Comparison of ENCODE assay signal across 18 cellular contexts in the genomic region with DNA sequence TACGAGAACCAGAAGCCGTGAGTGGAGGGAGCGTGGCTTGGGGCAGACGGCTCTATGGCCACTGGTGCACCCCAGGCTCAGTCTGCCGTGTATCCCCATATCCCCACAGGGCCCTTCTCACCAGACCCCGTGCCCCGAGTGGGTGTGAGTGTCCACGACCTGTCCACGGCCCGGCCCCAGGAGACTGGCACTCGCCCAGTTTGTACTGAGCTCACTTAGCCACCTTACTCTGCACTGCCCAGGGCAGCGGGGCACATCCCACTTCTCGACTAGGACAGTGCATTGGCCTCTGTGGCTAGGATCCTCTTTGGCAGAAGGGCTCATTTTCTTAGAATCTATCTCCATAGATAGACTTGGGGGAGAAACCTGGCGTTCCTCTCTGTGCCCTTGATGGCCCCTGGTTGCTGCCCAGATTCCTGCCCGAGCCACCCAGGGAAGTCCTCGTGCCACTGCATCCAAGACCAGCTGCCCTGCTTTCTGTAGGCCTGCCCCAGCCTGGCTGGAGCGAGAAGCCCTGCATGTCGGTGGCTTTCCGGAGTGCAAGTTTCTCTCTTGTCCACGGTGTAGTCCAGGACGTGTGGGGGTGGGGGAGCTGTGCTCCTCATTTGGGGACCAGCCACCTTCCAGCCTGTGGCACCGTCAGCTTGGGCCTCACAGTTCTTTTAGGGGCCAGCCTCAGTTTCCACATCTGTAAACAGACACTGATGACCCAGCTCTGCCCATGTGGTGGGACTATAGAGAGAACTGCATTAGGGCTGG.
"Had no signal": no experiment of that assay in that cellular context is flagged by ENCODE, and none has a peak within 500 bp of the region (broad histone marks: within the 10 kb centered on the region; RNA-seq: fewer than 3 reads in every experiment).

No MANE protein-coding gene starts in this region.

- H3K27ac Mint-ChIP-seq: activated CD8-positive, alpha-beta T cell treated with anti-CD3 and anti-CD28 coated beads for 36 hours; activated naive CD8-positive, alpha-beta T cell treated with anti-CD3 and anti-CD28 coated beads, Interleukin-2, amount 50 U/mL, for 24 hours; activated T-helper 1 cell treated with anti-CD3 and anti-CD28 coated beads, Interleukin-12 subunit alpha, Interleukin-12 subunit beta, Interleukin-2, Interleukin-4 antibody, amounts not matched to agents 30 ng/mL and 10 ng/mL and 1 ng/mL, durations not matched to agents 14 hours and 24 hours and 36 hours; nephron; stimulated activated memory B cell treated with anti-CD40 and anti-IgM and Interleukin-4, amounts not matched to agents 10 μg/mL and 1 μg/mL and 100 μg/mL, for 72 hours had no signal

- H3K9me3 Mint-ChIP-seq: activated CD8-positive, alpha-beta T cell treated with anti-CD3 and anti-CD28 coated beads for 36 hours; activated naive CD8-positive, alpha-beta T cell treated with anti-CD3 and anti-CD28 coated beads, Interleukin-2, amount 50 U/mL, for 24 hours; activated T-helper 1 cell treated with anti-CD3 and anti-CD28 coated beads, Interleukin-12 subunit alpha, Interleukin-12 subunit beta, Interleukin-2, Interleukin-4 antibody, amounts not matched to agents 30 ng/mL and 10 ng/mL and 1 ng/mL, durations not matched to agents 14 hours and 24 hours and 36 hours; nephron; stimulated activated memory B cell treated with anti-CD40 and anti-IgM and Interleukin-4, amounts not matched to agents 10 μg/mL and 1 μg/mL and 100 μg/mL, for 72 hours had no signal

- H3K4me1 Mint-ChIP-seq: activated naive CD8-positive, alpha-beta T cell treated with anti-CD3 and anti-CD28 coated beads, Interleukin-2, amount 50 U/mL, for 24 hours; stimulated activated memory B cell treated with anti-CD40 and anti-IgM and Interleukin-4, amounts not matched to agents 10 μg/mL and 1 μg/mL and 100 μg/mL, for 72 hours had no signal

- H3K27ac ChIP-seq: cardiac muscle cell, ovary, SJSA1, VCaP had no signal

- H3K36me3 ChIP-seq: cardiac muscle cell, ovary had no signal

- H3K4me3 ChIP-seq: cardiac muscle cell, ovary, SJSA1, smooth muscle cell had no signal

- DNase-seq: activated CD8-positive, alpha-beta memory T cell treated with anti-CD3 and anti-CD28 coated beads, Interleukin-2, amount 50 U/mL, for 4 hours; activated CD8-positive, alpha-beta T cell treated with anti-CD3 and anti-CD28 coated beads for 36 hours; activated naive CD4-positive, alpha-beta T cell treated with Interleukin-2 at 50 U/mL for 16 hours; activated naive CD8-positive, alpha-beta T cell treated with anti-CD3 and anti-CD28 coated beads, Interleukin-2, amount 50 U/mL, for 24 hours; glutamatergic neuron; mesendoderm; T1000; trophoblast cell had no signal

- H3K4me3 Mint-ChIP-seq: activated CD8-positive, alpha-beta T cell treated with anti-CD3 and anti-CD28 coated beads for 36 hours; activated naive CD8-positive, alpha-beta T cell treated with anti-CD3 and anti-CD28 coated beads, Interleukin-2, amount 50 U/mL, for 24 hours; activated T-helper 1 cell treated with anti-CD3 and anti-CD28 coated beads, Interleukin-12 subunit alpha, Interleukin-12 subunit beta, Interleukin-2, Interleukin-4 antibody, amounts not matched to agents 30 ng/mL and 10 ng/mL and 1 ng/mL, durations not matched to agents 14 hours and 24 hours and 36 hours; nephron; stimulated activated memory B cell treated with anti-CD40 and anti-IgM and Interleukin-4, amounts not matched to agents 10 μg/mL and 1 μg/mL and 100 μg/mL, for 72 hours had no signal

- H3K27me3 ChIP-seq: cardiac muscle cell, ovary, SJSA1 had no signal

- ATAC-seq: activated CD8-positive, alpha-beta T cell treated with anti-CD3 and anti-CD28 coated beads for 36 hours; activated naive CD8-positive, alpha-beta T cell treated with anti-CD3 and anti-CD28 coated beads, Interleukin-2, amount 50 U/mL, for 24 hours; esophagus mucosa; left lobe of liver; stimulated activated memory B cell treated with anti-CD40 and anti-IgM and Interleukin-4, amounts not matched to agents 10 μg/mL and 1 μg/mL and 100 μg/mL, for 72 hours had no signal

- H3K9me3 ChIP-seq: ovary, SJSA1 had no signal

- H3K27me3 Mint-ChIP-seq: activated CD8-positive, alpha-beta T cell treated with anti-CD3 and anti-CD28 coated beads for 36 hours; activated naive CD8-positive, alpha-beta T cell treated with anti-CD3 and anti-CD28 coated beads, Interleukin-2, amount 50 U/mL, for 24 hours; stimulated activated memory B cell treated with anti-CD40 and anti-IgM and Interleukin-4, amounts not matched to agents 10 μg/mL and 1 μg/mL and 100 μg/mL, for 72 hours had no signal
